8 cellular contexts compared by ENCODE assay signal in genomic region chr12:116916714-116917114, GRCh38. TPM values are rescaled to one million over a fixed set of nuclear protein-coding genes. Genes with fewer than 3 reads are reported as not detected.
A peak's percentile ranks its signal among the peaks of the same experiment; 100 is the strongest.
DNase-seq lines count a peak whose midpoint lies in the region; ATAC-seq and TF ChIP-seq lines count a peak whose summit lies in the region.

No MANE protein-coding gene starts in this region.

- no peak overlapping the region for H3K4me3 Mint-ChIP-seq in progenitor cell of endocrine pancreas (ENCODE audit: low read depth)

- peaks cover 3% of the 10 kb centered on the region for H3K36me3 Mint-ChIP-seq in progenitor cell of endocrine pancreas (ENCODE audit: insufficient read depth)

- peaks cover 54% of the 10 kb centered on the region for H3K4me1 Mint-ChIP-seq in progenitor cell of endocrine pancreas (ENCODE audit: low read depth)

- H3K9me3 Mint-ChIP-seq in progenitor cell of endocrine pancreas (ENCODE audit: low read depth): peaks cover 3% of the 10 kb centered on the region

- no peak for TF ChIP-seq CTCF in progenitor cell of endocrine pancreas (IDR thresholded peaks at IDR 0.05; ENCODE audit: unreplicated experiment)

- no peaks in the 10 kb centered on the region for H3K27me3 Mint-ChIP-seq in progenitor cell of endocrine pancreas

- peak; percentile 81 for ATAC-seq in GM21447 (IDR thresholded peaks at IDR 0.05; ENCODE audit: unreplicated experiment)

- DNase-seq in ELR (ENCODE audit: low read depth) (peak; percentile 87), HT-29 (ENCODE audit: low spot score) (peak; percentile 85), T-helper 22 cell (ENCODE audit: low read depth) (peak; percentile 7), dedifferentiated amniotic fluid mesenchymal stem cell (ENCODE audit: extremely low spot score) (peak; percentile 40), progenitor cell of endocrine pancreas (ENCODE audit: low spot score, unreplicated experiment) (no peak), ureter (ENCODE audit: low spot score) (no peak), SK-N-DZ (ENCODE audit: low spot score) (no peak)

- H3K27ac Mint-ChIP-seq in progenitor cell of endocrine pancreas: peak overlapping the region; percentile 92

RNA-seq across cellular contexts. Expression of gene FBXW8, which starts 6.0 kb away (rescaled TPM):
- 10.0 and 13.1 TPM in 2 replicates for total RNA-seq in HT-29 (2014; rRNA removed; shearing (Covaris generic))
- total RNA-seq in progenitor cell of endocrine pancreas (32.6 and 33.8 TPM in 2 replicates), ureter (32.0 TPM)
- polyA plus RNA-seq in SK-N-DZ (2014; cell fraction: cytosol; rRNA removed): 27.1 and 30.2 TPM in 2 replicates
- polyA plus RNA-seq in SK-N-DZ (2014; cell fraction: nucleus; rRNA removed): 30.2 and 38.4 TPM in 2 replicates

RNA-seq across cellular contexts. Expression of gene HRK, which starts 35.5 kb away (rescaled TPM):
- not detected in 2 replicates for total RNA-seq in HT-29 (2014; rRNA removed; shearing (Covaris generic))
- 5.5 and 6.9 TPM in 2 replicates for total RNA-seq in progenitor cell of endocrine pancreas
- 0.16 TPM for total RNA-seq in ureter
- 8.6 and 9.1 TPM in 2 replicates for polyA plus RNA-seq in SK-N-DZ (2014; cell fraction: cytosol; rRNA removed)
- polyA plus RNA-seq in SK-N-DZ (2014; cell fraction: nucleus; rRNA removed): 3.0 and 3.3 TPM in 2 replicates

Comparison
In these comparisons a context has a peak if more than half of its experiments do, and no peak if none do; other contexts are left out.
1. DNase-seq: peak in ELR (single experiment), HT-29 (single experiment), T-helper 22 cell (single experiment) and dedifferentiated amniotic fluid mesenchymal stem cell (single experiment); none in progenitor cell of endocrine pancreas (single experiment), ureter (single experiment) and SK-N-DZ (single experiment).